9 cellular contexts compared by ENCODE assay signal in genomic region chr4:73727685-73728084, GRCh38.
DNase-seq lines count a peak whose midpoint lies in the region; ATAC-seq and TF ChIP-seq lines count a peak whose summit lies in the region.
"Had no signal": no experiment of that assay in that cellular context is flagged by ENCODE, and none has a peak within 500 bp of the region (broad histone marks: within the 10 kb centered on the region; RNA-seq: fewer than 3 reads in every experiment).

No MANE protein-coding gene starts in this region.

- in situ Hi-C loops in GM13977 (cut with MboI; ENCODE audit: low pct_unique_long_range_greater_than_20kb, low sequenced_read_pairs, unreplicated experiment) = no loop called here

- TF ChIP-seq CTCF in retinal pigment epithelial cell (conservative IDR thresholded peaks at IDR 0.05; ENCODE audit: low read depth, low read length) = no peak
- TF ChIP-seq CTCF in GM13977 (IDR thresholded peaks at IDR 0.05; ENCODE audit: extremely low read depth, insufficient read depth, missing control alignments) = no peak

- no peaks in the 10 kb centered on the region for H3K4me1 Mint-ChIP-seq in effector memory CD8-positive, alpha-beta T cell (ENCODE audit: low read depth in 2 of 2)

- no peaks in the 10 kb centered on the region for H3K27me3 Mint-ChIP-seq in effector memory CD8-positive, alpha-beta T cell

- ATAC-seq in GM19324 (IDR thresholded peaks at IDR 0.05; ENCODE audit: low FRiP score, unreplicated experiment) (peak; percentile 81), HG02870 (IDR thresholded peaks at IDR 0.05; ENCODE audit: unreplicated experiment) (peak; percentile 77)
- no peak for ATAC-seq in effector memory CD8-positive, alpha-beta T cell (replicated peaks)

- no peaks in the 10 kb centered on the region for H3K36me3 Mint-ChIP-seq in effector memory CD8-positive, alpha-beta T cell (ENCODE audit: insufficient read depth)

- no peak overlapping the region for H3K27ac Mint-ChIP-seq in effector memory CD8-positive, alpha-beta T cell

- DNase-seq in NCI-H526 treated with DMSO at 0.1 percent for 48 hours (lab: John Stamatoyannopoulos, UW) (peak; percentile 50), retinal pigment epithelial cell (ENCODE audit: low read depth) (peak; percentile 83), GM13977 (ENCODE audit: low spot score) (no peak)
- no peak for DNase-seq in activated effector memory CD4-positive, alpha-beta T cell treated with Interleukin-2 at 50 U/mL for 16 hours
- no peak for DNase-seq in effector memory CD8-positive, alpha-beta T cell
- DNase-seq: MV-4-11; stimulated activated CD4-positive, alpha-beta T cell treated with anti-CD3 and anti-CD28 coated beads, Interleukin-12 subunit alpha, Interleukin-12 subunit beta, amount 100 ng/mL, for 4 hours had no signal

- no peak overlapping the region for H3K4me3 Mint-ChIP-seq in effector memory CD8-positive, alpha-beta T cell

- no peak overlapping the region for H3K4me3 ChIP-seq in retinal pigment epithelial cell (ENCODE audit: low read length)

- H3K9me3 Mint-ChIP-seq in effector memory CD8-positive, alpha-beta T cell = peaks cover 0 to 12% of the 10 kb centered on the region in 2 donors

Comparison
In these comparisons a context has a peak if more than half of its experiments do, and no peak if none do; other contexts are left out.
1. DNase-seq: peak in NCI-H526 treated with DMSO at 0.1 percent for 48 hours (single experiment) and retinal pigment epithelial cell (single experiment); none in activated effector memory CD4-positive, alpha-beta T cell treated with Interleukin-2 at 50 U/mL for 16 hours (single experiment), effector memory CD8-positive, alpha-beta T cell (0 of 3) and GM13977 (single experiment).